ENCODE assay signal across 22 cellular contexts in the genomic region with DNA sequence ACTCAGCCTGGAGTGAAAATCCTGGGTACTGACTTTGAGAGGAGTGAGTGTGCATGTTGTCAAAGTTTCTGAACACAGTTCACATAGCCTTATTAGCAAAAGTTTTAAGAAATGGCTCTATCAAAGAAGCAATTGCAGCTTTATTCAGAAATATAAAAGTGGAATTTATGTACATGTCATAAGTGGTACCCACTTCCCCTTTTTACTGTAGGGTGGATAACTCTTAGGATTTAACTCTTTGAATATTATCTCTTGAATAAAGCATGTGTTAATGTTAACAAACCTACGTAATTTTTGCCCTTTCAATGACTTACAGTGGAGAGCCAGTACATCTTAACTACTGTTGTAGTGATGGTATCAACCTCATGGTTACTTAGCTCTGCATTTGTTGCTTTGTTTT. TPM values are rescaled to one million over a fixed set of nuclear protein-coding genes. Genes with fewer than 3 reads are reported as not detected.
DNase-seq lines count a peak whose midpoint lies in the region; ATAC-seq and TF ChIP-seq lines count a peak whose summit lies in the region.
"Had no signal": no experiment of that assay in that cellular context is flagged by ENCODE, and none has a peak within 500 bp of the region (broad histone marks: within the 10 kb centered on the region; RNA-seq: fewer than 3 reads in every experiment).

No MANE protein-coding gene starts in this region.

- H3K4me2 ChIP-seq in mesenchymal stem cell (ENCODE audit: low read length, poor library complexity, severe bottlenecking), result no peak overlapping the region
- H3K4me2 ChIP-seq: neural progenitor cell had no signal

- H3K14ac ChIP-seq in mesenchymal stem cell (ENCODE audit: low read length in 2 of 2), result no peak overlapping the region

- peak overlapping the region; percentile 58 for H3K9ac ChIP-seq in mesenchymal stem cell (ENCODE audit: low read length)
- H3K9ac ChIP-seq: neural progenitor cell had no signal

- H3K36me3 Mint-ChIP-seq in activated CD4-positive, alpha-beta T cell treated with anti-CD3 and anti-CD28 coated beads for 36 hours (ENCODE audit: low read depth), result peaks cover 62% of the 10 kb centered on the region
- H3K36me3 Mint-ChIP-seq in T-helper 17 cell (ENCODE audit: low read depth), result peaks cover 7% of the 10 kb centered on the region
- H3K36me3 Mint-ChIP-seq: neural progenitor cell had no signal

- no peak for TF ChIP-seq POLR2A in erythroblast (IDR thresholded peaks at IDR 0.05; ENCODE audit: low read length)

- H3K27ac Mint-ChIP-seq in activated CD4-positive, alpha-beta T cell treated with anti-CD3 and anti-CD28 coated beads for 36 hours, result peak overlapping the region; percentile 70
- peak overlapping the region; percentile 43 for H3K27ac Mint-ChIP-seq in T-helper 17 cell
- H3K27ac Mint-ChIP-seq: neural progenitor cell; T-helper 2 cell treated with Interferon-gamma antibody and Interleukin-4, amounts not matched to agents 5 μg/mL and 100 μg/mL, for 36 hours had no signal

- CTCF ChIA-PET in activated CD4-positive, alpha-beta T cell treated with anti-CD3 and anti-CD28 coated beads for 36 hours (lab: Charles Lee), result interaction anchor here (0.6 to 1.3 kb wide), 3 partner anchors 43 to 69 kb away, joined by 3 to 4 read pairs (median 3); no protein-coding TSS in a partner anchor

- H3K27me3 ChIP-seq in mesenchymal stem cell (ENCODE audit: control insufficient read depth in 1 of 2, insufficient read depth in 1 of 2, low read length in 2 of 2), result no peaks in the 10 kb centered on the region
- no peaks in the 10 kb centered on the region for H3K27me3 ChIP-seq in left lung
- H3K27me3 ChIP-seq: cardiac muscle cell, gastrocnemius medialis, neural progenitor cell, tibial nerve had no signal

- no peak for TF ChIP-seq CTCF in left lung (IDR thresholded peaks at IDR 0.05)

- POLR2A ChIA-PET in activated CD4-positive, alpha-beta T cell treated with anti-CD3 and anti-CD28 coated beads for 36 hours (lab: Charles Lee), result interaction anchor here (0.8 kb wide), 1 partner anchor 21 kb away, joined by 4 read pairs; no protein-coding TSS in a partner anchor

- ATAC-seq in activated CD4-positive, alpha-beta T cell treated with anti-CD3 and anti-CD28 coated beads for 36 hours, result no peak
- ATAC-seq in T-helper 17 cell (no peak), left lung (no peak), GM21526 (IDR thresholded peaks at IDR 0.05; ENCODE audit: low FRiP score, unreplicated experiment) (no peak)
- ATAC-seq: gastrocnemius medialis, left cardiac atrium had no signal

- H3K36me3 ChIP-seq in mesenchymal stem cell (ENCODE audit: control insufficient read depth in 1 of 2, insufficient read depth in 2 of 2, low read depth in 1 of 2, low read length in 2 of 2), result peaks cover 11 to 73% of the 10 kb centered on the region in 2 experiments
- peaks cover 0 to 77% of the 10 kb centered on the region in 2 donors for H3K36me3 ChIP-seq in left lung
- H3K36me3 ChIP-seq: cardiac muscle cell, neural progenitor cell had no signal

- no peak overlapping the region for H4K8ac ChIP-seq in mesenchymal stem cell (ENCODE audit: low read length)

- peak overlapping the region; percentile 43 for H3K27ac ChIP-seq in mesenchymal stem cell (ENCODE audit: low read length, poor library complexity, severe bottlenecking)
- no peak overlapping the region for H3K27ac ChIP-seq in left lung
- H3K27ac ChIP-seq: cardiac muscle cell, gastrocnemius medialis, neural progenitor cell had no signal

- H3K9me3 ChIP-seq in T-helper 17 cell (ENCODE audit: control insufficient read depth, low read length, poor library complexity, severe bottlenecking) (no peaks in the 10 kb centered on the region), mesenchymal stem cell (ENCODE audit: control insufficient read depth, low read length) (no peaks in the 10 kb centered on the region), left lung (no peaks in the 10 kb centered on the region)
- H3K9me3 ChIP-seq: gastrocnemius medialis, tibial nerve had no signal

- H2BK12ac ChIP-seq in mesenchymal stem cell (ENCODE audit: low read length in 2 of 2), result no peak overlapping the region

- peak overlapping the region in 1 of 2 experiments; percentile 14 for H3K4me3 ChIP-seq in mesenchymal stem cell (ENCODE audit: insufficient read depth in 1 of 2, low read depth in 1 of 2, low read length in 2 of 2)
- H3K4me3 ChIP-seq in left lung, result no peak overlapping the region
- H3K4me3 ChIP-seq: cardiac muscle cell, gastrocnemius medialis, neural progenitor cell, tibial nerve had no signal

- no peaks in the 10 kb centered on the region for H3K9me3 Mint-ChIP-seq in activated CD4-positive, alpha-beta T cell treated with anti-CD3 and anti-CD28 coated beads for 36 hours (ENCODE audit: low read depth)
- H3K9me3 Mint-ChIP-seq: neural progenitor cell; T-helper 2 cell treated with Interferon-gamma antibody and Interleukin-4, amounts not matched to agents 5 μg/mL and 100 μg/mL, for 36 hours had no signal

- H3K4ac ChIP-seq in mesenchymal stem cell (ENCODE audit: low read depth in 1 of 2, low read length in 2 of 2), result no peak overlapping the region

- H3K18ac ChIP-seq in mesenchymal stem cell (ENCODE audit: low read depth in 1 of 2, low read length in 2 of 2), result no peak overlapping the region

- H3K4me1 ChIP-seq in mesenchymal stem cell (ENCODE audit: control insufficient read depth, insufficient read depth, low read depth, low read length) (peaks cover 7% of the 10 kb centered on the region), left lung (peaks cover 7 to 80% of the 10 kb centered on the region in 2 donors)
- H3K4me1 ChIP-seq: neural progenitor cell had no signal

- no peak for DNase-seq in activated CD4-positive, alpha-beta T cell treated with anti-CD3 and anti-CD28 coated beads for 36 hours
- DNase-seq in activated CD4-positive, alpha-beta T cell treated with anti-CD3 and anti-CD28 coated beads for 4 hours, result no peak
- DNase-seq in ELR (ENCODE audit: low read depth) (peak; percentile 45), T-helper 17 cell (no peak), mesenchymal stem cell (no peak), left lung (no peak), erythroblast (lab: John Stamatoyannopoulos, UW) (no peak)
- DNase-seq: activated CD4-positive, alpha-beta T cell treated with anti-CD3 and anti-CD28 coated beads for 1 hour; activated CD8-positive, alpha-beta memory T cell treated with anti-CD3 and anti-CD28 coated beads, Interleukin-2, amount 50 U/mL, for 48 hours; dermis blood vessel endothelial cell; gastrocnemius medialis; left cardiac atrium; midbrain; NCI-H2029; NCI-H446 treated with DMSO at 0.1 percent for 48 hours; SHP77 treated with DMSO at 0.1 percent for 48 hours; stimulated activated CD4-positive, alpha-beta T cell treated with anti-CD3 and anti-CD28 coated beads, Interleukin-12 subunit alpha, Interleukin-12 subunit beta, amount 100 ng/mL, for 4 hours had no signal

- no peak overlapping the region for H4K91ac ChIP-seq in mesenchymal stem cell (ENCODE audit: low read length)

- peaks cover 86% of the 10 kb centered on the region for H3K4me1 Mint-ChIP-seq in activated CD4-positive, alpha-beta T cell treated with anti-CD3 and anti-CD28 coated beads for 36 hours
- peaks cover 28% of the 10 kb centered on the region for H3K4me1 Mint-ChIP-seq in T-helper 17 cell

- H3K4me3 Mint-ChIP-seq in activated CD4-positive, alpha-beta T cell treated with anti-CD3 and anti-CD28 coated beads for 36 hours, result no peak overlapping the region
- no peak overlapping the region for H3K4me3 Mint-ChIP-seq in T-helper 17 cell
- H3K4me3 Mint-ChIP-seq: neural progenitor cell; T-helper 2 cell treated with Interferon-gamma antibody and Interleukin-4, amounts not matched to agents 5 μg/mL and 100 μg/mL, for 36 hours had no signal

- no peaks in the 10 kb centered on the region for H3K79me1 ChIP-seq in mesenchymal stem cell (replicated peaks; ENCODE audit: low read length, poor library complexity, severe bottlenecking)

- no CpG with 5 or more reads among the region's 1 CpG for WGBS in mesenchymal stem cell

- no peak overlapping the region for H2BK120ac ChIP-seq in mesenchymal stem cell (ENCODE audit: low read depth, low read length)

- no peak overlapping the region for H3K23ac ChIP-seq in mesenchymal stem cell (ENCODE audit: low read length in 2 of 2)

- H2BK15ac ChIP-seq in mesenchymal stem cell (ENCODE audit: low read depth, poor library complexity, severe bottlenecking), result no peak overlapping the region

- H2AFZ ChIP-seq in mesenchymal stem cell (ENCODE audit: low read depth, low read length), result no peak overlapping the region
- H2AFZ ChIP-seq: neural progenitor cell had no signal

- intact Hi-C loops in activated CD4-positive, alpha-beta T cell treated with anti-CD3 and anti-CD28 coated beads for 36 hours (cut with DNase I, micrococcal nuclease), result loop anchor here in 1 of 2 experiments (10.0 kb wide), 1 partner anchor 492 kb away; no protein-coding TSS in a partner anchor
- intact Hi-C loops in left lung (cut with DNase I), result loop anchor here in 1 of 2 donors (10.0 kb wide), 1 partner anchor 122 kb away; no protein-coding TSS in a partner anchor

- H2BK5ac ChIP-seq in mesenchymal stem cell (ENCODE audit: low read depth, low read length, poor library complexity, severe bottlenecking), result no peak overlapping the region

- no peaks in the 10 kb centered on the region for H3K27me3 Mint-ChIP-seq in activated CD4-positive, alpha-beta T cell treated with anti-CD3 and anti-CD28 coated beads for 36 hours
- H3K27me3 Mint-ChIP-seq in T-helper 17 cell, result no peaks in the 10 kb centered on the region

- H2AK5ac ChIP-seq in mesenchymal stem cell (ENCODE audit: low read length, severe bottlenecking), result no peak overlapping the region

RNA-seq across cellular contexts. Expression of gene NABP1, which starts 8.7 kb away (rescaled TPM):
- total RNA-seq in activated CD4-positive, alpha-beta T cell treated with anti-CD3 and anti-CD28 coated beads for 36 hours, result 10 to 100 TPM; 52.4 to 53.9 TPM
- total RNA-seq in T-helper 17 cell (10 to 100 TPM; 61.9 to 71.6 TPM), left lung (100 to 1,000 TPM in 1 of 2 donors, 10 to 100 TPM in 1; 41.4 to 122 TPM)
- 21.4 TPM for polyA plus RNA-seq in mesenchymal stem cell (2013, experiment 1 of 2)
- 22.3 TPM for polyA plus RNA-seq in mesenchymal stem cell (2013, experiment 2 of 2)
